8 cellular contexts compared by ENCODE assay signal in the genomic region with DNA sequence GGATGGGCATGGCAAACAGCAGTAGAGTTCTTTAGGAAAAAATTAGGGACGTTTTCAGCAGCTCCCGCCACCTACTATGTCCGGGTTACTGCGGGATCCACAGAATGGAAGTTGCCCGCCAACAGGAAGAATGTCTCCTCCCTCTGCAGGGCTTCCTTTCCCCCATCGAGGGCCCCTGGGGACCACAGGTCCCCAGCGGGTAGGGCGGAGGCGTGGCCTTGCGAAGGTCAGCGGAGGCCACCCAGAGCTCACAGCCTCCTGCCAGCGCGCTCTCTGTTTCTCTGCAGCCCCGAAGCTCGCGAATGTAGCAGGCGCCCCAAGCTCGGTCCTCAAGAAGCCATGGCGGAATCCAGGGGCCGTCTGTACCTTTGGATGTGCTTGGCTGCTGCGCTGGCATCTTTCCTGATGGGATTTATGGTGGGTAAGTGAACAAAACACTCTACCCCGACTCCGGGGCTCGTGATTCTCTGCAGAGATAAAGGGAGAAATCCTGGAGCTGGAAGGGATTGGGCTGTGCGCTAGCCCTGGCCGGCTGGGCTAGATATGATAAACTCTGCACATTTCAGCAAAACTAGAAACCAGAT. TPM values are rescaled to one million over a fixed set of nuclear protein-coding genes. Genes with fewer than 3 reads are reported as not detected.
DNase-seq lines count a peak whose midpoint lies in the region; ATAC-seq and TF ChIP-seq lines count a peak whose summit lies in the region.

NAALAD2 (plus strand) TSS at position 244 of the 584 bp plus-strand sequence; CDS start at position 340, 96 bp downstream.

- DNase-seq in EH (ENCODE audit: low read depth), result peak; percentile 27
- DNase-seq in NCI-H2227 (lab: John Stamatoyannopoulos, UW; ENCODE audit: unreplicated experiment), result peak; percentile 60
- DNase-seq in choroid plexus epithelial cell (ENCODE audit: low read depth), result peak; percentile 56
- DNase-seq in kidney epithelial cell (ENCODE audit: low read depth), result no peak
- peak; percentile 11 for DNase-seq in stimulated activated naive B cell treated with anti-CD40 and anti-IgM and Interleukin-4, amounts not matched to agents 10 μg/mL and 1 μg/mL and 100 μg/mL, for 72 hours
- no peak for DNase-seq in activated CD8-positive, alpha-beta memory T cell treated with anti-CD3 and anti-CD28 coated beads, Interleukin-2, amount 50 U/mL, for 4 hours
- no peak for DNase-seq in HT-29 (ENCODE audit: low spot score)

- peak within 1 kb of the TSS; percentile 68 for H3K4me3 ChIP-seq in choroid plexus epithelial cell (ENCODE audit: low read depth, low read length)
- peak within 1 kb of the TSS; percentile 48 for H3K4me3 ChIP-seq in kidney epithelial cell (ENCODE audit: low read depth, low read length)

- peaks cover 1 to 13% of the 10 kb centered on the region in 2 donors for H3K4me1 Mint-ChIP-seq in stimulated activated naive B cell treated with anti-CD40 and anti-IgM and Interleukin-4, amounts not matched to agents 10 μg/mL and 1 μg/mL and 100 μg/mL, for 72 hours

- no peak for TF ChIP-seq CTCF in choroid plexus epithelial cell (conservative IDR thresholded peaks at IDR 0.05; ENCODE audit: low read depth, low read length)
- TF ChIP-seq CTCF in kidney epithelial cell (IDR thresholded peaks at IDR 0.05; ENCODE audit: insufficient read depth, low read length, poor library complexity, severe bottlenecking), result no peak

- peak within 1 kb of the TSS; percentile 42 to 60 for H3K4me3 Mint-ChIP-seq in stimulated activated naive B cell treated with anti-CD40 and anti-IgM and Interleukin-4, amounts not matched to agents 10 μg/mL and 1 μg/mL and 100 μg/mL, for 72 hours

- H3K27ac Mint-ChIP-seq in stimulated activated naive B cell treated with anti-CD40 and anti-IgM and Interleukin-4, amounts not matched to agents 10 μg/mL and 1 μg/mL and 100 μg/mL, for 72 hours, result no peak within 1 kb of the TSS

- ATAC-seq in GM21619 (IDR thresholded peaks at IDR 0.05; ENCODE audit: unreplicated experiment), result peak; percentile 92
- peak; percentile 72 to 74 for ATAC-seq in stimulated activated naive B cell treated with anti-CD40 and anti-IgM and Interleukin-4, amounts not matched to agents 10 μg/mL and 1 μg/mL and 100 μg/mL, for 72 hours (replicated peaks)

- H3K27me3 Mint-ChIP-seq in stimulated activated naive B cell treated with anti-CD40 and anti-IgM and Interleukin-4, amounts not matched to agents 10 μg/mL and 1 μg/mL and 100 μg/mL, for 72 hours, result peaks cover 17 to 35% of the 10 kb centered on the region in 2 donors

- no peaks in the 10 kb centered on the region for H3K36me3 Mint-ChIP-seq in stimulated activated naive B cell treated with anti-CD40 and anti-IgM and Interleukin-4, amounts not matched to agents 10 μg/mL and 1 μg/mL and 100 μg/mL, for 72 hours

- H3K36me3 ChIP-seq in kidney epithelial cell (ENCODE audit: control insufficient read depth, insufficient read depth, low read length), result no peaks in the 10 kb centered on the region

- no peaks in the 10 kb centered on the region for H3K9me3 Mint-ChIP-seq in stimulated activated naive B cell treated with anti-CD40 and anti-IgM and Interleukin-4, amounts not matched to agents 10 μg/mL and 1 μg/mL and 100 μg/mL, for 72 hours

- H3K27me3 ChIP-seq in kidney epithelial cell (ENCODE audit: control insufficient read depth, insufficient read depth, low read length), result no peaks in the 10 kb centered on the region

RNA-seq across cellular contexts. Expression of gene NAALAD2, which starts in this region (rescaled TPM):
- 0.27 and 0.88 TPM in 2 replicates for total RNA-seq in kidney epithelial cell
- total RNA-seq in HT-29 (2014; rRNA removed; shearing (Covaris generic)), result not detected in 2 replicates

Comparison
In these comparisons a context has a peak if more than half of its experiments do, and no peak if none do; other contexts are left out.
1. DNase-seq: peak in EH (single experiment), NCI-H2227 (single experiment), choroid plexus epithelial cell (single experiment) and stimulated activated naive B cell treated with anti-CD40 and anti-IgM and Interleukin-4, amounts not matched to agents 10 μg/mL and 1 μg/mL and 100 μg/mL, for 72 hours (single experiment); none in kidney epithelial cell (single experiment), activated CD8-positive, alpha-beta memory T cell treated with anti-CD3 and anti-CD28 coated beads, Interleukin-2, amount 50 U/mL, for 4 hours (single experiment) and HT-29 (single experiment).